ENCODE assay signal across 1 cellular context in genomic region chr21:43782741-43783700, GRCh38.
A peak's percentile ranks its signal among the peaks of the same experiment; 100 is the strongest.
TF ChIP-seq lines count a peak whose summit lies in the region.

No MANE protein-coding gene starts in this region.

TF ChIP-seq in HepG2, 621 proteins besides CTCF, POLR2A, EP300 and RAD21 (continued from another document and continues in another):
- peak; percentile 78; the same call in 1 of the 2 replicates for TF ChIP-seq ZBED4 (CRISPR knock-in tag; IDR thresholded peaks at IDR 0.05; ENCODE audit: borderline replicate concordance)
- TF ChIP-seq RARA (CRISPR knock-in tag; IDR thresholded peaks at IDR 0.05), result peak; percentile 80
- TF ChIP-seq RBAK (CRISPR knock-in tag; IDR thresholded peaks at IDR 0.05), result peak; percentile 65; the same call in 1 of the 2 replicates
- TF ChIP-seq CBX1 (IDR thresholded peaks at IDR 0.05; ENCODE audit: low read depth), result peak; percentile 79
- no peak for TF ChIP-seq ZNF543 (CRISPR knock-in tag; IDR thresholded peaks at IDR 0.05)
- peak; percentile 92 for TF ChIP-seq SAP130 (CRISPR knock-in tag; IDR thresholded peaks at IDR 0.05; ENCODE audit: low read depth)
- TF ChIP-seq ZNF737 (CRISPR knock-in tag; IDR thresholded peaks at IDR 0.05; ENCODE audit: borderline replicate concordance), result no peak
- no peak for TF ChIP-seq ZNF296 (CRISPR knock-in tag; conservative IDR thresholded peaks at IDR 0.05)
- no peak for TF ChIP-seq SYNCRIP (IDR thresholded peaks at IDR 0.05; ENCODE audit: insufficient read depth, low read depth, low read length)
- no peak for TF ChIP-seq FOXJ3 (CRISPR knock-in tag; IDR thresholded peaks at IDR 0.05; ENCODE audit: borderline replicate concordance)
- TF ChIP-seq NFKB2 (CRISPR knock-in tag; IDR thresholded peaks at IDR 0.05; ENCODE audit: borderline replicate concordance), result peak; percentile 49; the same call in 1 of the 2 replicates
- TF ChIP-seq, protein P1, sequence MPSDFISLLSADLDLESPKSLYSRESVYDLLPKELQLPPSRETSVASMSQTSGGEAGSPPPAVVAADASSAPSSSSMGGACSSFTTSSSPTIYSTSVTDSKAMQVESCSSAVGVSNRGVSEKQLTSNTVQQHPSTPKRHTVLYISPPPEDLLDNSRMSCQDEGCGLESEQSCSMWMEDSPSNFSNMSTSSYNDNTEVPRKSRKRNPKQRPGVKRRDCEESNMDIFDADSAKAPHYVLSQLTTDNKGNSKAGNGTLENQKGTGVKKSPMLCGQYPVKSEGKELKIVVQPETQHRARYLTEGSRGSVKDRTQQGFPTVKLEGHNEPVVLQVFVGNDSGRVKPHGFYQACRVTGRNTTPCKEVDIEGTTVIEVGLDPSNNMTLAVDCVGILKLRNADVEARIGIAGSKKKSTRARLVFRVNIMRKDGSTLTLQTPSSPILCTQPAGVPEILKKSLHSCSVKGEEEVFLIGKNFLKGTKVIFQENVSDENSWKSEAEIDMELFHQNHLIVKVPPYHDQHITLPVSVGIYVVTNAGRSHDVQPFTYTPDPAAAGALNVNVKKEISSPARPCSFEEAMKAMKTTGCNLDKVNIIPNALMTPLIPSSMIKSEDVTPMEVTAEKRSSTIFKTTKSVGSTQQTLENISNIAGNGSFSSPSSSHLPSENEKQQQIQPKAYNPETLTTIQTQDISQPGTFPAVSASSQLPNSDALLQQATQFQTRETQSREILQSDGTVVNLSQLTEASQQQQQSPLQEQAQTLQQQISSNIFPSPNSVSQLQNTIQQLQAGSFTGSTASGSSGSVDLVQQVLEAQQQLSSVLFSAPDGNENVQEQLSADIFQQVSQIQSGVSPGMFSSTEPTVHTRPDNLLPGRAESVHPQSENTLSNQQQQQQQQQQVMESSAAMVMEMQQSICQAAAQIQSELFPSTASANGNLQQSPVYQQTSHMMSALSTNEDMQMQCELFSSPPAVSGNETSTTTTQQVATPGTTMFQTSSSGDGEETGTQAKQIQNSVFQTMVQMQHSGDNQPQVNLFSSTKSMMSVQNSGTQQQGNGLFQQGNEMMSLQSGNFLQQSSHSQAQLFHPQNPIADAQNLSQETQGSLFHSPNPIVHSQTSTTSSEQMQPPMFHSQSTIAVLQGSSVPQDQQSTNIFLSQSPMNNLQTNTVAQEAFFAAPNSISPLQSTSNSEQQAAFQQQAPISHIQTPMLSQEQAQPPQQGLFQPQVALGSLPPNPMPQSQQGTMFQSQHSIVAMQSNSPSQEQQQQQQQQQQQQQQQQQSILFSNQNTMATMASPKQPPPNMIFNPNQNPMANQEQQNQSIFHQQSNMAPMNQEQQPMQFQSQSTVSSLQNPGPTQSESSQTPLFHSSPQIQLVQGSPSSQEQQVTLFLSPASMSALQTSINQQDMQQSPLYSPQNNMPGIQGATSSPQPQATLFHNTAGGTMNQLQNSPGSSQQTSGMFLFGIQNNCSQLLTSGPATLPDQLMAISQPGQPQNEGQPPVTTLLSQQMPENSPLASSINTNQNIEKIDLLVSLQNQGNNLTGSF (CRISPR knock-in tag; IDR thresholded peaks at IDR 0.05), result no peak
- TF ChIP-seq SATB2 (CRISPR knock-in tag; IDR thresholded peaks at IDR 0.05), result no peak
- TF ChIP-seq MAFG (CRISPR knock-in tag; IDR thresholded peaks at IDR 0.05), result peak; percentile 71; the same call in 1 of the 2 replicates
- no peak for TF ChIP-seq RBM22 (optimal IDR thresholded peaks at IDR 0.05; ENCODE audit: low read length)
- no peak for TF ChIP-seq NFATC3 (CRISPR knock-in tag; IDR thresholded peaks at IDR 0.05)
- TF ChIP-seq FOXC1 (CRISPR knock-in tag; IDR thresholded peaks at IDR 0.05; ENCODE audit: borderline replicate concordance), result no peak
- TF ChIP-seq PREB (CRISPR knock-in tag; IDR thresholded peaks at IDR 0.05), result no peak
- TF ChIP-seq ZNF562 (CRISPR knock-in tag; IDR thresholded peaks at IDR 0.05; ENCODE audit: borderline replicate concordance), result no peak
- peak; percentile 57 for TF ChIP-seq NR2F6 (IDR thresholded peaks at IDR 0.05)
- TF ChIP-seq NR2F6 (CRISPR knock-in tag; IDR thresholded peaks at IDR 0.05), result peak; percentile 66
- TF ChIP-seq ZNF446 (CRISPR knock-in tag; IDR thresholded peaks at IDR 0.05), result no peak
- no peak for TF ChIP-seq ATF7-NPFF (CRISPR knock-in tag; IDR thresholded peaks at IDR 0.05; ENCODE audit: low read depth)
- no peak for TF ChIP-seq CHD4 (IDR thresholded peaks at IDR 0.05; ENCODE audit: borderline replicate concordance, low read length)
- TF ChIP-seq LCORL (IDR thresholded peaks at IDR 0.05), result no peak
- TF ChIP-seq LCORL (CRISPR knock-in tag; IDR thresholded peaks at IDR 0.05), result peak; percentile 98
- no peak for TF ChIP-seq ZNF83 (CRISPR knock-in tag; IDR thresholded peaks at IDR 0.05; ENCODE audit: borderline replicate concordance)
- no peak for TF ChIP-seq HNRNPLL (IDR thresholded peaks at IDR 0.05; ENCODE audit: low read depth, low read length, poor library complexity, severe bottlenecking)
- TF ChIP-seq MBNL3 (CRISPR knock-in tag; conservative IDR thresholded peaks at IDR 0.05), result no peak
- TF ChIP-seq TAF15 (IDR thresholded peaks at IDR 0.05; ENCODE audit: low read depth, low read length, poor library complexity, severe bottlenecking), result no peak
- TF ChIP-seq NPAS2 (CRISPR knock-in tag; IDR thresholded peaks at IDR 0.05; ENCODE audit: borderline replicate concordance), result no peak
- no peak for TF ChIP-seq CENPT (CRISPR knock-in tag; IDR thresholded peaks at IDR 0.05; ENCODE audit: low read depth)
- no peak for TF ChIP-seq ATF7 (IDR thresholded peaks at IDR 0.05)
- no peak; the same call in 1 of the 2 replicates for TF ChIP-seq ATF7 (CRISPR knock-in tag; IDR thresholded peaks at IDR 0.05)
- no peak for TF ChIP-seq RBM39 (IDR thresholded peaks at IDR 0.05; ENCODE audit: low read depth, low read length, poor library complexity, severe bottlenecking)
- peak; percentile 92 to 93 for TF ChIP-seq MAFK (conservative IDR thresholded peaks at IDR 0.05 in 1 of 2, IDR thresholded peaks at IDR 0.05 in 1 of 2; ENCODE audit: low read length in 2 of 2)
- TF ChIP-seq ZNF460 (CRISPR knock-in tag; IDR thresholded peaks at IDR 0.05; ENCODE audit: borderline replicate concordance), result no peak; the same call in 1 of the 2 replicates
- TF ChIP-seq MTA3 (CRISPR knock-in tag; IDR thresholded peaks at IDR 0.05), result no peak
- no peak; the same call in 1 of the 2 replicates for TF ChIP-seq GZF1 (CRISPR knock-in tag; IDR thresholded peaks at IDR 0.05)
- TF ChIP-seq XBP1 (CRISPR knock-in tag; IDR thresholded peaks at IDR 0.05), result no peak
- TF ChIP-seq ZFP1 (CRISPR knock-in tag; IDR thresholded peaks at IDR 0.05), result peak; percentile 54; the same call in 1 of the 2 replicates
- no peak; the same call in 1 of the 2 replicates for TF ChIP-seq ZNF782 (CRISPR knock-in tag; IDR thresholded peaks at IDR 0.05; ENCODE audit: borderline replicate concordance)
- no peak; the same call in 1 of the 2 replicates for TF ChIP-seq ZNF616 (CRISPR knock-in tag; IDR thresholded peaks at IDR 0.05; ENCODE audit: low read depth)
- TF ChIP-seq ZNF672 (CRISPR knock-in tag; IDR thresholded peaks at IDR 0.05), result no peak
- no peak for TF ChIP-seq HNRNPK (IDR thresholded peaks at IDR 0.05; ENCODE audit: low read depth, low read length, poor library complexity, severe bottlenecking)
- TF ChIP-seq, protein P2, sequence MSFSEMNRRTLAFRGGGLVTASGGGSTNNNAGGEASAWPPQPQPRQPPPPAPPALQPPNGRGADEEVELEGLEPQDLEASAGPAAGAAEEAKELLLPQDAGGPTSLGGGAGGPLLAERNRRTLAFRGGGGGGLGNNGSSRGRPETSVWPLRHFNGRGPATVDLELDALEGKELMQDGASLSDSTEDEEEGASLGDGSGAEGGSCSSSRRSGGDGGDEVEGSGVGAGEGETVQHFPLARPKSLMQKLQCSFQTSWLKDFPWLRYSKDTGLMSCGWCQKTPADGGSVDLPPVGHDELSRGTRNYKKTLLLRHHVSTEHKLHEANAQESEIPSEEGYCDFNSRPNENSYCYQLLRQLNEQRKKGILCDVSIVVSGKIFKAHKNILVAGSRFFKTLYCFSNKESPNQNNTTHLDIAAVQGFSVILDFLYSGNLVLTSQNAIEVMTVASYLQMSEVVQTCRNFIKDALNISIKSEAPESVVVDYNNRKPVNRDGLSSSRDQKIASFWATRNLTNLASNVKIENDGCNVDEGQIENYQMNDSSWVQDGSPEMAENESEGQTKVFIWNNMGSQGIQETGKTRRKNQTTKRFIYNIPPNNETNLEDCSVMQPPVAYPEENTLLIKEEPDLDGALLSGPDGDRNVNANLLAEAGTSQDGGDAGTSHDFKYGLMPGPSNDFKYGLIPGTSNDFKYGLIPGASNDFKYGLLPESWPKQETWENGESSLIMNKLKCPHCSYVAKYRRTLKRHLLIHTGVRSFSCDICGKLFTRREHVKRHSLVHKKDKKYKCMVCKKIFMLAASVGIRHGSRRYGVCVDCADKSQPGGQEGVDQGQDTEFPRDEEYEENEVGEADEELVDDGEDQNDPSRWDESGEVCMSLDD (CRISPR knock-in tag; IDR thresholded peaks at IDR 0.05; ENCODE audit: borderline replicate concordance), result no peak
- no peak for TF ChIP-seq ZNF577 (CRISPR knock-in tag; IDR thresholded peaks at IDR 0.05; ENCODE audit: borderline replicate concordance, low read depth)
- TF ChIP-seq, protein P3, sequence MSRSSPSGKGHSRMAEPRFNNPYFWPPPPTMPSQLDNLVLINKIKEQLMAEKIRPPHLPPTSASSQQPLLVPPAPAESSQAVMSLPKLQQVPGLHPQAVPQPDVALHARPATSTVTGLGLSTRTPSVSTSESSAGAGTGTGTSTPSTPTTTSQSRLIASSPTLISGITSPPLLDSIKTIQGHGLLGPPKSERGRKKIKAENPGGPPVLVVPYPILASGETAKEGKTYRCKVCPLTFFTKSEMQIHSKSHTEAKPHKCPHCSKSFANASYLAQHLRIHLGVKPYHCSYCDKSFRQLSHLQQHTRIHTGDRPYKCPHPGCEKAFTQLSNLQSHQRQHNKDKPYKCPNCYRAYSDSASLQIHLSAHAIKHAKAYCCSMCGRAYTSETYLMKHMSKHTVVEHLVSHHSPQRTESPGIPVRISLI (CRISPR knock-in tag; IDR thresholded peaks at IDR 0.05; ENCODE audit: borderline replicate concordance), result no peak; the same call in 1 of the 2 replicates
- TF ChIP-seq CERS6 (CRISPR knock-in tag; IDR thresholded peaks at IDR 0.05), result no peak
- TF ChIP-seq ZNF567 (CRISPR knock-in tag; IDR thresholded peaks at IDR 0.05; ENCODE audit: borderline replicate concordance), result 0 out of 2 replicates have a peak, but pooled peaks have one; percentile 59
- no peak for TF ChIP-seq GTF3A (CRISPR knock-in tag; conservative IDR thresholded peaks at IDR 0.05)
- peak; percentile 55 for TF ChIP-seq SMC3 (IDR thresholded peaks at IDR 0.05; ENCODE audit: low read length)
- TF ChIP-seq ARID2 (CRISPR knock-in tag; IDR thresholded peaks at IDR 0.05; ENCODE audit: borderline replicate concordance), result 0 out of 2 replicates have a peak, but pooled peaks have one; percentile 26
- no peak for TF ChIP-seq ARNT (IDR thresholded peaks at IDR 0.05)
- TF ChIP-seq FOSL2 (CRISPR knock-in tag; IDR thresholded peaks at IDR 0.05), result peak; percentile 74
- TF ChIP-seq ZNF644 (CRISPR knock-in tag; IDR thresholded peaks at IDR 0.05; ENCODE audit: low read depth), result peak; percentile 96
- peak; percentile 85 for TF ChIP-seq ZNF746 (CRISPR knock-in tag; IDR thresholded peaks at IDR 0.05)
- no peak for TF ChIP-seq ZBTB8A (CRISPR knock-in tag; IDR thresholded peaks at IDR 0.05; ENCODE audit: borderline replicate concordance, low read depth)
